Comparison of ENCODE assay signal across 1 cellular context in the genomic region with DNA sequence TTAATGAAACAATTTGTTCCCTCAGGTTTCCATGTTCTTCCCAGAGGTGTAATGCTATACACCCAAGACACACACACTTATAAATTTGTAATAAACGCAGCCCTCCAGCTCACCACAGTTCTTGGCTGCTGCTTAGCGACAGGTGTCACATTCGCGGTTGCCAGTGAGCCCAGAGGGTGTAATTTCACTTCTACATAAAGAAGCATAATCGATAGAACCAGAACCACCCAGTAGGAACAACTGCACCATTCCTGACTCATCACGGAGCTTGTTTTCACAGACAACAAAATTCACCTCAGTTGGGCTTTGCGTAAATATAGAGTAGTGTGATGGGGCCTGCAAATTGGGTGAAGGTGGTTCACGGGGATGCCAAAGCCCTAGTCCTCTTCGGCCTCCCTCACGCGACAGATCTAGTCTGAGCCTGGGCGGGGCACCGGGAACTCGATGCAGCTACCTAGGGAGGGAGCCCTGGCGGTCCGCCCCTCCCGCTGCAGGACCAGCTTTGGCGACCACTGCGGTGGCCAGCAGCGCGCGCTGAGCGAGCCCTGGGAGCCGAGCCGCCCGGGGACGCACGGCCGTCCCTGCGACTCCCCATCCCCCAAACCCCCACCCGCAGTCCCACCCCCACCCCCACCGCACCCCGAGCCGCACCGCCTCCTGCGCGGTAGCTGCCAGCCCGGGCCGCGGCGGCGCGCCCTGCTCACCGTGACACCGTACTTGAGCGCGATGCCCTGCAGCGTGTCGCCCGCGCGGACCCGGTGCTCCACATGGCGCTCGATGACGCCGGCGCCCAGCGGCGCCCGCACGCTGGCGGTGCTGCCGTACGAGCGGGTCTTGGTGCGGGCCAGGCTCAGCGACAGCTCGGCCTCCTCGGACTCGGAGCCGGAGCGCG.
TF ChIP-seq lines count a peak whose summit lies in the region.

No MANE protein-coding gene starts in this region.

TF ChIP-seq in IMR-90, 13 proteins besides CTCF, POLR2A, EP300 and RAD21:
- TF ChIP-seq CEBPB (IDR thresholded peaks at IDR 0.05; ENCODE audit: low read depth, low read length) (no peak), RFX5 (IDR thresholded peaks at IDR 0.05; ENCODE audit: low read depth, low read length) (no peak), FOS (IDR thresholded peaks at IDR 0.05; ENCODE audit: low read depth, low read length) (no peak), SMC3 (IDR thresholded peaks at IDR 0.05; ENCODE audit: low read depth, low read length) (no peak), MXI1 (IDR thresholded peaks at IDR 0.05; ENCODE audit: borderline replicate concordance, low read depth, low read length) (no peak), BHLHE40 (IDR thresholded peaks at IDR 0.05; ENCODE audit: low read depth, low read length) (no peak; the same call in 1 of the 2 replicates), MAFK (IDR thresholded peaks at IDR 0.05; ENCODE audit: low read depth, low read length) (no peak), CHD1 (IDR thresholded peaks at IDR 0.05; ENCODE audit: low read depth, low read length) (no peak), RCOR1 (IDR thresholded peaks at IDR 0.05; ENCODE audit: insufficient replicate concordance, low read length) (no peak), MAZ (IDR thresholded peaks at IDR 0.05; ENCODE audit: borderline replicate concordance, low read depth, low read length) (no peak), NFE2L2 (IDR thresholded peaks at IDR 0.05; ENCODE audit: low read depth, low read length) (no peak)
- TF ChIP-seq, protein P1, sequence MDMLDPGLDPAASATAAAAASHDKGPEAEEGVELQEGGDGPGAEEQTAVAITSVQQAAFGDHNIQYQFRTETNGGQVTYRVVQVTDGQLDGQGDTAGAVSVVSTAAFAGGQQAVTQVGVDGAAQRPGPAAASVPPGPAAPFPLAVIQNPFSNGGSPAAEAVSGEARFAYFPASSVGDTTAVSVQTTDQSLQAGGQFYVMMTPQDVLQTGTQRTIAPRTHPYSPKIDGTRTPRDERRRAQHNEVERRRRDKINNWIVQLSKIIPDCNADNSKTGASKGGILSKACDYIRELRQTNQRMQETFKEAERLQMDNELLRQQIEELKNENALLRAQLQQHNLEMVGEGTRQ (IDR thresholded peaks at IDR 0.05; ENCODE audit: low read depth, low read length), result no peak
- TF ChIP-seq, protein P2, sequence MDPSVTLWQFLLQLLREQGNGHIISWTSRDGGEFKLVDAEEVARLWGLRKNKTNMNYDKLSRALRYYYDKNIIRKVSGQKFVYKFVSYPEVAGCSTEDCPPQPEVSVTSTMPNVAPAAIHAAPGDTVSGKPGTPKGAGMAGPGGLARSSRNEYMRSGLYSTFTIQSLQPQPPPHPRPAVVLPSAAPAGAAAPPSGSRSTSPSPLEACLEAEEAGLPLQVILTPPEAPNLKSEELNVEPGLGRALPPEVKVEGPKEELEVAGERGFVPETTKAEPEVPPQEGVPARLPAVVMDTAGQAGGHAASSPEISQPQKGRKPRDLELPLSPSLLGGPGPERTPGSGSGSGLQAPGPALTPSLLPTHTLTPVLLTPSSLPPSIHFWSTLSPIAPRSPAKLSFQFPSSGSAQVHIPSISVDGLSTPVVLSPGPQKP (IDR thresholded peaks at IDR 0.05; ENCODE audit: borderline replicate concordance, low read depth, low read length), result no peak
